ENCODE assay signal across 8 cellular contexts in the genomic region with DNA sequence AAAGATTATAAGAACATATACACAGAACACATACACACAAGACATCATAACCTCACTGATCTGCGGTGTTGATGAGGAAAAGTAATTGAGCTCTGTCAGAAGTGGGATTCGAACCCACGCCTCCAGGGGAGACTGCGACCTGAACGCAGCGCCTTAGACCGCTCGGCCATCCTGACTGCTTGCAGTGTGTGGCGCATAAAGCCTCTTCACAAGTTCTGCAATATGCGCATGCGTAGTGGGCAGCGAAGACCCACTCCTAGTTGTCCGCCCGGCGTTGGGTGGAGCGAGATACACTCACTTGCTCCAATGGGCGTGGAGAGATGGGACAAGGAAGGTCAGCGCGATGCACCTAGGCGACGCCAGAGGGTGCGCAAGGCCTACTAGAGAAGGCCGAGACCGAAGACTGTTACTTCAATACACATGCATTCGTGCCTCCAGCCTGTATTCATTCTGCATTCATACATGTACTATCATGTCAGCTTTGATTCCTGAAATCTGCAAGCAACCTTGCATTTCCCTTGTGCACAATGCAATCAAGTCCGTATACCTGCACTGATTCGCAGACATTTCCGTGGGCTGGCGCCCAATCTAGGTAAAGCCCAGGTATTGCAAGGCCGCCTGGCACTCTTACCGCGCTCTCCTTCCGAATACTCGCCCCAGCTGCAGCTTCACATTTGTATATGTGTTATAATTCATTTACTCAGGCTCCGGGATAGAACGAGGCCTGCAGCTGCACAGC. TPM values are rescaled to one million over a fixed set of nuclear protein-coding genes. Genes with fewer than 3 reads are reported as not detected.
DNase-seq lines count a peak whose midpoint lies in the region; ATAC-seq, FAIRE-seq and TF ChIP-seq lines count a peak whose summit lies in the region.

No MANE protein-coding gene starts in this region.

- FAIRE-seq in colon (lab: Jason Lieb, UNC) = peak; percentile 14

- no peak overlapping the region for H3K27ac Mint-ChIP-seq in activated CD4-positive, alpha-beta T cell treated with anti-CD3 and anti-CD28 coated beads for 36 hours

- no peaks in the 10 kb centered on the region for H3K9me3 Mint-ChIP-seq in activated CD4-positive, alpha-beta T cell treated with anti-CD3 and anti-CD28 coated beads for 36 hours (ENCODE audit: low read depth)

- DNase-seq in BJ (ENCODE audit: low read depth) = peak; percentile 91
- DNase-seq in NCI-H510A treated with DMSO at 0.1 percent for 48 hours (lab: John Stamatoyannopoulos, UW) = peak; percentile 92
- DNase-seq in activated CD4-positive, alpha-beta T cell treated with anti-CD3 and anti-CD28 coated beads for 36 hours = peak; percentile 99
- peak; percentile 98 for DNase-seq in kidney glomerular epithelial cell (lab: John Stamatoyannopoulos, UW)
- peak; percentile 98 for DNase-seq in stimulated activated CD4-positive, alpha-beta T cell treated with anti-CD3 and anti-CD28 coated beads, Interleukin-15, amount 100 ng/mL, for 24 hours

- peaks cover 7% of the 10 kb centered on the region for H3K27me3 ChIP-seq in BJ (ENCODE audit: control insufficient read depth, insufficient read depth, low read length)

- no peaks in the 10 kb centered on the region for H3K36me3 ChIP-seq in BJ (ENCODE audit: control insufficient read depth, insufficient read depth, low read length)

- H3K4me1 Mint-ChIP-seq in activated CD4-positive, alpha-beta T cell treated with anti-CD3 and anti-CD28 coated beads for 36 hours = peaks cover 3% of the 10 kb centered on the region

- intact Hi-C loops in activated CD4-positive, alpha-beta T cell treated with anti-CD3 and anti-CD28 coated beads for 36 hours (cut with DNase I, micrococcal nuclease) = loop anchor here (1.0 to 5.0 kb wide), 18 partner anchors 14 to 829 kb away; a partner anchor contains a TSS

- peak overlapping the region; percentile 29 for H3K4me3 ChIP-seq in BJ (ENCODE audit: low read depth, low read length)

- CTCF ChIA-PET in BJ (lab: Yijun Ruan, JAX) = interaction anchor here (0.6 to 17.2 kb wide), 36 partner anchors 8 to 253 kb away, joined by 3 to 461 read pairs (median 5); a partner anchor contains a TSS
- CTCF ChIA-PET in activated CD4-positive, alpha-beta T cell treated with anti-CD3 and anti-CD28 coated beads for 36 hours (lab: Charles Lee) = interaction anchor here (0.6 to 7.0 kb wide), 28 partner anchors 8 to 336 kb away, joined by 3 to 129 read pairs (median 4); a partner anchor contains a TSS

- H3K27me3 Mint-ChIP-seq in activated CD4-positive, alpha-beta T cell treated with anti-CD3 and anti-CD28 coated beads for 36 hours = no peaks in the 10 kb centered on the region

- ATAC-seq in GM19324 (IDR thresholded peaks at IDR 0.05; ENCODE audit: low FRiP score, unreplicated experiment) (peak; percentile 89), HG03457 (IDR thresholded peaks at IDR 0.05; ENCODE audit: unreplicated experiment) (peak; percentile 71)
- peak; percentile 89 for ATAC-seq in activated CD4-positive, alpha-beta T cell treated with anti-CD3 and anti-CD28 coated beads for 36 hours

- TF ChIP-seq CTCF in BJ (IDR thresholded peaks at IDR 0.05; ENCODE audit: insufficient read depth, low read depth, low read length) = peak; percentile 96

- H3K4me3 Mint-ChIP-seq in activated CD4-positive, alpha-beta T cell treated with anti-CD3 and anti-CD28 coated beads for 36 hours = no peak overlapping the region

- no peaks in the 10 kb centered on the region for H3K36me3 Mint-ChIP-seq in activated CD4-positive, alpha-beta T cell treated with anti-CD3 and anti-CD28 coated beads for 36 hours (ENCODE audit: low read depth)

- POLR2A ChIA-PET in BJ (lab: Charles Lee) = no interaction called here
- POLR2A ChIA-PET in activated CD4-positive, alpha-beta T cell treated with anti-CD3 and anti-CD28 coated beads for 36 hours (lab: Charles Lee) = interaction anchor here (0.6 to 1.0 kb wide), 3 partner anchors 116 to 146 kb away, joined by 3 to 4 read pairs (median 3); a partner anchor contains a TSS

RNA-seq across cellular contexts. Expression of a gene that starts 16.1 kb away (rescaled TPM):
- 0.02 and 0.09 TPM in 2 replicates for polyA plus RNA-seq in BJ (2011; rRNA removed)
- polyA minus RNA-seq in BJ (2011; rRNA and poly(A)+ RNA removed) = not detected in 2 replicates
- under 1 TPM; 0.30 to 0.33 TPM for total RNA-seq in activated CD4-positive, alpha-beta T cell treated with anti-CD3 and anti-CD28 coated beads for 36 hours

RNA-seq across cellular contexts. Expression of a gene that starts 55.5 kb away (rescaled TPM):
- polyA plus RNA-seq in BJ (2011; rRNA removed) = 69.5 and 94.8 TPM in 2 replicates
- polyA minus RNA-seq in BJ (2011; rRNA and poly(A)+ RNA removed) = 32.9 and 49.7 TPM in 2 replicates
- 10 to 100 TPM in 1 of 2 experiments, 1 to 10 TPM in 1; 9.9 to 11.1 TPM for total RNA-seq in activated CD4-positive, alpha-beta T cell treated with anti-CD3 and anti-CD28 coated beads for 36 hours

RNA-seq across cellular contexts. Expression of a gene that starts 58.0 kb away (rescaled TPM):
- not detected in 2 replicates for polyA plus RNA-seq in BJ (2011; rRNA removed)
- polyA minus RNA-seq in BJ (2011; rRNA and poly(A)+ RNA removed) = not detected in 2 replicates
- under 1 TPM; 0.72 to 0.91 TPM for total RNA-seq in activated CD4-positive, alpha-beta T cell treated with anti-CD3 and anti-CD28 coated beads for 36 hours

Comparison
In these comparisons a context has a peak if more than half of its experiments do, and no peak if none do; other contexts are left out.
1. Peak in every context shown above with its lines: DNase-seq, ATAC-seq and H3K4me3 ChIP-seq.